In the genomic region with DNA sequence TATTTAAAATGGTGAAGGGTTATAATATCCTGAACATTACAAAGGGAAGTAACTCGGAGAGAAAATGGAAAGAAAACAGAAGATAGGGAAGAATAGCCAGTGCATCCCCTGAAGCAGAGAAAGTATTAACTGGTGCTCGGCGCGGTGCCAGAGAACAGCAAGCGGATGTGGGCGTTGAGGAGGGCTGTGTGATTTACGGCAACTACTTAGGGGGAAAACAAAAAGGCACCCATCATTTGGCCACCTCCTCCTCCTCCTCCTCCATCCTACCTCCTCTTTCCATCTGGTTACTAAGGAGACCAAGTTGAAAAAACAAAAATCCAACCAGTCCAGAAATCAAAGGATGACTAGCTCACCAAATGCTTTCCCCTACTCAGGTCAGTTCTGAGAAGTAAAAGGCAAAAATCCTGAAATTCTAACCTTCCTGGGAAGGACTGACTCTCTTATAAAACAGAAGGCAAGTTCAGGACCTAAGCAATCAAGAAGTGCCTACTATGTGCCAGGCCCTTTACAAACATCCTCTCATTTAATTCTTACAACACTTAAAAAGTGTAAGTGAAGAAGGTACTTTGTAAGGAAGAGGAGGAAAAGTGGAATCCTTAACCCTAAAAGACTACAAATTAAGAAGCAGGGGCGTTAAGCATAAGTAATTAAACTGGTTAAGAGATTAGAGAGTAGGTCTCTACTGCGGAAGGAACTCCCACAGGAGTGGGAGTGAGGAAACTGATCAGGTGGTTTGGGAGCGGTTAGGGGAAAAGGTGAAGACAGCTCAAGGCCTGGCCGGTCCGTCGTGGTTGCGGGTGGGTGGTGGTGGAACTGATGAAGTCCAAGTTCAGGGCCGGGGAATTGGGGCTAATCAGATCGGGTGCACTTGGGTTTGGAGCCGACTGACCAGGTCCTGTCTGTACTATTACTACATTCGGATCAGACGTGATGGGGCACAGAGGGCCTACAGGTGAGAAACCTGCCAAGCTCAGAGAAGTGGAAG, we compare ENCODE assay signal across 7 cellular contexts. TPM values are rescaled to one million over a fixed set of nuclear protein-coding genes. Genes with fewer than 3 reads are reported as not detected.
DNase-seq lines count a peak whose midpoint lies in the region; ATAC-seq and TF ChIP-seq lines count a peak whose summit lies in the region.

No MANE protein-coding gene starts in this region.

- H3K9me3 ChIP-seq in MM.1S (replicated peaks; ENCODE audit: insufficient read depth, low read length) (no peaks in the 10 kb centered on the region), aorta (ENCODE audit: control insufficient read depth, low read length) (no peaks in the 10 kb centered on the region)

- H3K9ac ChIP-seq in MM.1S (ENCODE audit: low read length) = peak overlapping the region; percentile 75

- peaks cover 41% of the 10 kb centered on the region for H3K79me2 ChIP-seq in MM.1S (ENCODE audit: low read length)

- H3K27me3 ChIP-seq in MM.1S (replicated peaks; ENCODE audit: insufficient read depth, low read length) = peaks cover 30% of the 10 kb centered on the region
- H3K27me3 ChIP-seq in aorta (ENCODE audit: control insufficient read depth in 1 of 2, insufficient read depth in 2 of 2, low read length in 1 of 2) = no peaks in the 10 kb centered on the region

- DNase-seq in MM.1S (no peak), activated B cell treated with CpG ODN at 0.5 μM for 24 hours (no peak), epithelial cell of proximal tubule (ENCODE audit: low read depth) (no peak), aorta (peak; percentile 65 to 87)
- DNase-seq in naive thymus-derived CD8-positive, alpha-beta T cell = peak in 7 of 10 donors; percentile 9 to 28 (median 23)

- no peaks in the 10 kb centered on the region for H3K36me3 ChIP-seq in MM.1S (replicated peaks; ENCODE audit: insufficient read depth, low read length)
- H3K36me3 ChIP-seq in aorta (ENCODE audit: control insufficient read depth in 1 of 2, insufficient read depth in 2 of 2, low read length in 1 of 2) = no peaks in the 10 kb centered on the region

- peak overlapping the region; percentile 95 for H3K4me3 ChIP-seq in MM.1S (ENCODE audit: low read length)
- H3K4me3 ChIP-seq in epithelial cell of proximal tubule (ENCODE audit: low read depth, low read length) = peak overlapping the region; percentile 73
- H3K4me3 ChIP-seq in aorta (ENCODE audit: low read length in 2 of 2) = peak overlapping the region; percentile 79 to 89

- H3F3A ChIP-seq in MM.1S (ENCODE audit: insufficient read depth, low read length) = no peaks in the 10 kb centered on the region

- peaks cover 7% of the 10 kb centered on the region for H3K27me3 Mint-ChIP-seq in activated B cell treated with CpG ODN at 0.5 μM for 24 hours
- peaks cover 0 to under 1% (median 0%) of the 10 kb centered on the region in 5 donors for H3K27me3 Mint-ChIP-seq in naive thymus-derived CD8-positive, alpha-beta T cell

- H3K4me2 ChIP-seq in MM.1S (ENCODE audit: low read depth, low read length) = peak overlapping the region; percentile 80

- H3K4me3 Mint-ChIP-seq in activated B cell treated with CpG ODN at 0.5 μM for 24 hours = peak overlapping the region; percentile 93
- H3K4me3 Mint-ChIP-seq in naive thymus-derived CD8-positive, alpha-beta T cell = peak overlapping the region; percentile 91 to 99 (median 96)

- CTCF ChIA-PET in activated B cell treated with CpG ODN at 0.5 μM for 24 hours (lab: Charles Lee) = no interaction called here

- H3K27ac ChIP-seq in MM.1S (ENCODE audit: low read length) (no peak overlapping the region), aorta (ENCODE audit: low read depth in 1 of 2, low read length in 2 of 2) (peak overlapping the region in 1 of 2 donors; percentile 11)

- intact Hi-C loops in activated B cell treated with CpG ODN at 0.5 μM for 24 hours (cut with micrococcal nuclease) (loop anchor here (1.0 to 5.0 kb wide), 4 partner anchors 163 to 1501 kb away; partner anchors contain the start of genes FUBP3, GTF3C4 and NUP214), aorta (cut with DNase I) (loop anchor here (10.0 kb wide), 2 partner anchors 156 to 166 kb away; no protein-coding TSS in a partner anchor)

- peak overlapping the region; percentile 81 for H3K27ac Mint-ChIP-seq in activated B cell treated with CpG ODN at 0.5 μM for 24 hours
- peak overlapping the region; percentile 80 to 97 (median 94) for H3K27ac Mint-ChIP-seq in naive thymus-derived CD8-positive, alpha-beta T cell

- H3K9me2 ChIP-seq in MM.1S (replicated peaks; ENCODE audit: insufficient read depth, low read length) = no peaks in the 10 kb centered on the region

- POLR2A ChIA-PET in activated B cell treated with CpG ODN at 0.5 μM for 24 hours (lab: Charles Lee) = no interaction called here
- POLR2A ChIA-PET in naive thymus-derived CD8-positive, alpha-beta T cell (lab: Charles Lee) = interaction anchor here (0.6 kb wide), 1 partner anchor 100 kb away, joined by 3 read pairs; no protein-coding TSS in a partner anchor

- no peaks in the 10 kb centered on the region for H4K20me1 ChIP-seq in MM.1S (ENCODE audit: insufficient read depth, low read length)

- H3K9me3 Mint-ChIP-seq in activated B cell treated with CpG ODN at 0.5 μM for 24 hours = no peaks in the 10 kb centered on the region
- H3K9me3 Mint-ChIP-seq in naive thymus-derived CD8-positive, alpha-beta T cell = no peaks in the 10 kb centered on the region

- ATAC-seq in GM18907 (IDR thresholded peaks at IDR 0.05; ENCODE audit: unreplicated experiment) (peak; percentile 14), activated B cell treated with CpG ODN at 0.5 μM for 24 hours (ENCODE audit: low read depth) (no peak), aorta (ENCODE audit: low FRiP score) (peak; percentile 16), GM18867 (IDR thresholded peaks at IDR 0.05; ENCODE audit: unreplicated experiment) (no peak)
- peak in 1 of 2 donors; percentile 19 for ATAC-seq in naive thymus-derived CD8-positive, alpha-beta T cell

- H3K4me1 ChIP-seq in MM.1S (ENCODE audit: low read length) (peaks cover 9% of the 10 kb centered on the region), aorta (ENCODE audit: control insufficient read depth in 1 of 2, insufficient read depth in 2 of 2, low read length in 2 of 2) (peaks cover 2 to 13% of the 10 kb centered on the region in 2 donors)

- TF ChIP-seq CTCF in MM.1S (IDR thresholded peaks at IDR 0.05; ENCODE audit: low read length) (no peak), activated B cell treated with CpG ODN at 0.5 μM for 24 hours (IDR thresholded peaks at IDR 0.05) (no peak), epithelial cell of proximal tubule (conservative IDR thresholded peaks at IDR 0.05; ENCODE audit: low read depth, low read length) (no peak)

- H3K36me3 Mint-ChIP-seq in activated B cell treated with CpG ODN at 0.5 μM for 24 hours (ENCODE audit: low read depth) = peaks cover 44% of the 10 kb centered on the region
- H3K36me3 Mint-ChIP-seq in naive thymus-derived CD8-positive, alpha-beta T cell = peaks cover 0 to 41% (median 7%) of the 10 kb centered on the region in 3 donors

- peak overlapping the region; percentile 74 for H2AFZ ChIP-seq in MM.1S (ENCODE audit: low read length)

- peaks cover 30% of the 10 kb centered on the region for H3K4me1 Mint-ChIP-seq in activated B cell treated with CpG ODN at 0.5 μM for 24 hours
- peaks cover 30 to 59% (median 52%) of the 10 kb centered on the region in 4 donors for H3K4me1 Mint-ChIP-seq in naive thymus-derived CD8-positive, alpha-beta T cell

- WGBS in aorta, 2 donors = 3 to 7% methylated on average over 19 of the region's 19 CpGs

RNA-seq across cellular contexts. Expression of gene MED27, which starts 1.0 kb away (rescaled TPM):
- 18.8 and 24.5 TPM in 2 replicates for total RNA-seq in activated B cell treated with CpG ODN at 0.5 μM for 24 hours
- total RNA-seq in epithelial cell of proximal tubule = 21.3 and 50.0 TPM in 2 replicates
- total RNA-seq in naive thymus-derived CD8-positive, alpha-beta T cell = 10 to 100 TPM; 14.3 to 15.7 TPM
- polyA plus RNA-seq in naive thymus-derived CD8-positive, alpha-beta T cell = 10 to 100 TPM; 36.3 to 43.4 (median 36.6) TPM
- 10 to 100 TPM; 16.8 to 25.1 TPM for total RNA-seq in aorta
- 10 to 100 TPM; 15.5 to 25.1 TPM for polyA plus RNA-seq in aorta

Comparison
In these comparisons a context has a peak if more than half of its experiments do, and no peak if none do; other contexts are left out.
1. ATAC-seq: peak in GM18907 (single experiment) and aorta (single experiment); none in activated B cell treated with CpG ODN at 0.5 μM for 24 hours (single experiment) and GM18867 (single experiment).
2. DNase-seq: peak in naive thymus-derived CD8-positive, alpha-beta T cell (7 of 10) and aorta (2 of 2); none in MM.1S (single experiment), activated B cell treated with CpG ODN at 0.5 μM for 24 hours (single experiment) and epithelial cell of proximal tubule (single experiment).
3. Peak in every context shown above with its lines, with median percentiles within 50 percentile points of each other: H3K4me3 ChIP-seq.